ENCODE assay signal across 10 cellular contexts in the genomic region with DNA sequence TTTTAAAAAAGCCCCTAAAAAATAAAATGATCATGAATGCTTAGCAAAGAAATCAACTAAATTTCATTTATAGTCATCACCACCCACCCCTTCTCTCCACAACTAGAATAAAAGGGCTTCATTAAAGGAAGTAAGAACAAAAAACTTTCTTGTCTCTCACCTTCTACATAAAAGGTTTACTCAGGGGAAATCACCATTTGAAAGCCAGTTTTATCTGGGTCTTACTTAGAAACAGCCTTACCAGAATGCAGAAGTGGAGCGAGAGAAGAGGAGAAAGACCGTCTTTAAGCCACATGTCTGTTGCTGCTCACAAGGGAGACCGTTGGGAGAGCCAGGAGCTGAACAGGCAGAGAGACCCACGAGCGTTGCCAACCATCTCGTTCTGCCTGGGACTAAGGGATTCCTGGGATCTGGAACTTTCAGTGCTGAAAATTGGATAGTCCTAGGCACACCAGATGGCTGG.
DNase-seq lines count a peak whose midpoint lies in the region; ATAC-seq lines count a peak whose summit lies in the region.
"Had no signal": no experiment of that assay in that cellular context is flagged by ENCODE, and none has a peak within 500 bp of the region (broad histone marks: within the 10 kb centered on the region; RNA-seq: fewer than 3 reads in every experiment).

No MANE protein-coding gene starts in this region.

- no peaks in the 10 kb centered on the region for H3K27me3 Mint-ChIP-seq in activated CD8-positive, alpha-beta memory T cell treated with anti-CD3 and anti-CD28 coated beads, Interleukin-2, amount 10 ng/mL, durations not matched to agents 7 days and 5 days

- ATAC-seq in GM18858 (IDR thresholded peaks at IDR 0.05; ENCODE audit: unreplicated experiment) (peak; percentile 76), HG03039 (IDR thresholded peaks at IDR 0.05; ENCODE audit: unreplicated experiment) (peak; percentile 33), HG02981 (IDR thresholded peaks at IDR 0.05; ENCODE audit: unreplicated experiment) (no peak), GM18873 (IDR thresholded peaks at IDR 0.05; ENCODE audit: low FRiP score, unreplicated experiment) (no peak)
- ATAC-seq in activated CD8-positive, alpha-beta memory T cell treated with anti-CD3 and anti-CD28 coated beads, Interleukin-2, amount 10 ng/mL, durations not matched to agents 7 days and 5 days = no peak

- peak; percentile 37 for DNase-seq in CD1c-positive myeloid dendritic cell (ENCODE audit: extremely low spot score)
- no peak for DNase-seq in activated CD8-positive, alpha-beta memory T cell treated with anti-CD3 and anti-CD28 coated beads, Interleukin-2, amount 10 ng/mL, durations not matched to agents 7 days and 5 days
- DNase-seq in DMS153 treated with DMSO at 0.1 percent for 48 hours (lab: John Stamatoyannopoulos, UW; ENCODE audit: unreplicated experiment) = no peak
- DNase-seq in NCI-H1092 (lab: John Stamatoyannopoulos, UW) = no peak
- DNase-seq: RPMI8226 had no signal

- H3K9me3 Mint-ChIP-seq in activated CD8-positive, alpha-beta memory T cell treated with anti-CD3 and anti-CD28 coated beads, Interleukin-2, amount 10 ng/mL, durations not matched to agents 7 days and 5 days (ENCODE audit: low read depth) = no peaks in the 10 kb centered on the region
- H3K9me3 Mint-ChIP-seq: neural crest cell had no signal

- peak overlapping the region; percentile 13 for H3K27ac Mint-ChIP-seq in activated CD8-positive, alpha-beta memory T cell treated with anti-CD3 and anti-CD28 coated beads, Interleukin-2, amount 10 ng/mL, durations not matched to agents 7 days and 5 days

- H3K4me1 Mint-ChIP-seq in activated CD8-positive, alpha-beta memory T cell treated with anti-CD3 and anti-CD28 coated beads, Interleukin-2, amount 10 ng/mL, durations not matched to agents 7 days and 5 days = peaks cover 17% of the 10 kb centered on the region

- CTCF ChIA-PET in activated CD8-positive, alpha-beta memory T cell treated with anti-CD3 and anti-CD28 coated beads, Interleukin-2, amount 10 ng/mL, durations not matched to agents 7 days and 5 days (lab: Charles Lee) = no interaction called here

- H3K36me3 Mint-ChIP-seq in activated CD8-positive, alpha-beta memory T cell treated with anti-CD3 and anti-CD28 coated beads, Interleukin-2, amount 10 ng/mL, durations not matched to agents 7 days and 5 days = no peaks in the 10 kb centered on the region

- H3K4me3 Mint-ChIP-seq in activated CD8-positive, alpha-beta memory T cell treated with anti-CD3 and anti-CD28 coated beads, Interleukin-2, amount 10 ng/mL, durations not matched to agents 7 days and 5 days = no peak overlapping the region
- H3K4me3 Mint-ChIP-seq: neural crest cell had no signal

Comparison
In these comparisons a context has a peak if more than half of its experiments do, and no peak if none do; other contexts are left out.
1. ATAC-seq: peak in GM18858 (single experiment) and HG03039 (single experiment); none in activated CD8-positive, alpha-beta memory T cell treated with anti-CD3 and anti-CD28 coated beads, Interleukin-2, amount 10 ng/mL, durations not matched to agents 7 days and 5 days (single experiment), HG02981 (single experiment) and GM18873 (single experiment).